ENCODE assay signal across 28 cellular contexts in genomic region chr3:36155515-36155914, GRCh38.
"Had no signal": no experiment of that assay in that cellular context is flagged by ENCODE, and none has a peak within 500 bp of the region (broad histone marks: within the 10 kb centered on the region; RNA-seq: fewer than 3 reads in every experiment).

No MANE protein-coding gene starts in this region.

- H3K36me3 Mint-ChIP-seq: mesothelial cell of epicardium; naive B cell; natural killer cell treated with Interleukin-12 subunit alpha and Interleukin-12 subunit beta and Interleukin-15 and Interleukin-18, amount 100 ng/mL, for 72 hours had no signal

- H3K27me3 ChIP-seq: esophagus muscularis mucosa, foreskin keratinocyte, gastroesophageal sphincter, heart left ventricle, hepatocyte, right lobe of liver, suprapubic skin, transverse colon, upper lobe of right lung, uterus had no signal

- H3K4me2 ChIP-seq: hepatocyte had no signal

- H3K36me3 ChIP-seq: esophagus muscularis mucosa, gastroesophageal sphincter, heart left ventricle, right lobe of liver, suprapubic skin, transverse colon, upper lobe of right lung, uterus had no signal

- H2AFZ ChIP-seq: hepatocyte, parathyroid adenoma had no signal

- H3K4me3 ChIP-seq: esophagus muscularis mucosa, gastroesophageal sphincter, heart left ventricle, hepatocyte, lung, mucosa of descending colon, right lobe of liver, suprapubic skin, transverse colon, upper lobe of right lung, uterus had no signal

- H3K4me1 Mint-ChIP-seq: mesothelial cell of epicardium; naive B cell; stimulated activated naive CD8-positive, alpha-beta T cell treated with anti-CD3 and anti-CD28 coated beads, Interleukin-15, amount 100 ng/mL, for 72 hours had no signal

- H3K27ac Mint-ChIP-seq: mesothelial cell of epicardium; naive B cell; natural killer cell treated with Interleukin-12 subunit alpha and Interleukin-12 subunit beta and Interleukin-15 and Interleukin-18, amount 100 ng/mL, for 72 hours; progenitor cell of endocrine pancreas; stimulated activated naive CD8-positive, alpha-beta T cell treated with anti-CD3 and anti-CD28 coated beads, Interleukin-15, amount 100 ng/mL, for 72 hours had no signal

- H3K4me1 ChIP-seq: esophagus muscularis mucosa, gastroesophageal sphincter, heart left ventricle, parathyroid adenoma, right lobe of liver, suprapubic skin, transverse colon, upper lobe of right lung, uterus had no signal

- H3K9ac ChIP-seq: parathyroid adenoma had no signal

- H3K27ac ChIP-seq: esophagus muscularis mucosa, foreskin keratinocyte, gastroesophageal sphincter, heart left ventricle, hepatocyte, parathyroid adenoma, right lobe of liver, suprapubic skin, transverse colon, upper lobe of right lung, uterus had no signal

- H3K9me3 ChIP-seq: esophagus muscularis mucosa, gastroesophageal sphincter, heart left ventricle, mucosa of descending colon, right lobe of liver, suprapubic skin, transverse colon, upper lobe of right lung, uterus had no signal

- ATAC-seq: foreskin keratinocyte; gastroesophageal sphincter; heart left ventricle; left lobe of liver; mucosa of descending colon; natural killer cell treated with Interleukin-12 subunit alpha and Interleukin-12 subunit beta and Interleukin-15 and Interleukin-18, amount 100 ng/mL, for 72 hours; right lobe of liver; stimulated activated naive CD8-positive, alpha-beta T cell treated with anti-CD3 and anti-CD28 coated beads, Interleukin-15, amount 100 ng/mL, for 72 hours; upper lobe of right lung had no signal

- DNase-seq: cortex of kidney; heart left ventricle; kidney; mesenchymal stem cell; mucosa of descending colon; naive B cell; right lobe of liver; small intestine; stimulated activated CD4-positive, alpha-beta T cell treated with anti-CD3 and anti-CD28 coated beads, Interleukin-15, amount 100 ng/mL, for 24 hours; stimulated activated CD4-positive, alpha-beta T cell treated with anti-CD3 and anti-CD28 coated beads, Interleukin-4, amount 100 ng/mL, for 1 hour; stimulated activated CD8-positive, alpha-beta memory T cell treated with anti-CD3 and anti-CD28 coated beads, Interleukin-4, amount 100 ng/mL, for 48 hours; stimulated activated naive CD4-positive, alpha-beta T cell; stimulated activated naive CD8-positive, alpha-beta T cell treated with anti-CD3 and anti-CD28 coated beads, Interleukin-15, amount 100 ng/mL, for 72 hours; transverse colon; upper lobe of right lung; uterus had no signal

- H3K4me3 Mint-ChIP-seq: mesothelial cell of epicardium; naive B cell; natural killer cell treated with Interleukin-12 subunit alpha and Interleukin-12 subunit beta and Interleukin-15 and Interleukin-18, amount 100 ng/mL, for 72 hours; neural crest cell; stimulated activated naive CD8-positive, alpha-beta T cell treated with anti-CD3 and anti-CD28 coated beads, Interleukin-15, amount 100 ng/mL, for 72 hours had no signal

- H3K9me3 Mint-ChIP-seq: naive B cell; natural killer cell treated with Interleukin-12 subunit alpha and Interleukin-12 subunit beta and Interleukin-15 and Interleukin-18, amount 100 ng/mL, for 72 hours; stimulated activated naive CD8-positive, alpha-beta T cell treated with anti-CD3 and anti-CD28 coated beads, Interleukin-15, amount 100 ng/mL, for 72 hours had no signal

- FAIRE-seq: kidney had no signal

- H3K79me2 ChIP-seq: hepatocyte, parathyroid adenoma had no signal

- H3K27me3 Mint-ChIP-seq: natural killer cell treated with Interleukin-12 subunit alpha and Interleukin-12 subunit beta and Interleukin-15 and Interleukin-18, amount 100 ng/mL, for 72 hours; progenitor cell of endocrine pancreas; stimulated activated naive CD8-positive, alpha-beta T cell treated with anti-CD3 and anti-CD28 coated beads, Interleukin-15, amount 100 ng/mL, for 72 hours had no signal
